ENCODE assay signal across 19 cellular contexts in the genomic region with DNA sequence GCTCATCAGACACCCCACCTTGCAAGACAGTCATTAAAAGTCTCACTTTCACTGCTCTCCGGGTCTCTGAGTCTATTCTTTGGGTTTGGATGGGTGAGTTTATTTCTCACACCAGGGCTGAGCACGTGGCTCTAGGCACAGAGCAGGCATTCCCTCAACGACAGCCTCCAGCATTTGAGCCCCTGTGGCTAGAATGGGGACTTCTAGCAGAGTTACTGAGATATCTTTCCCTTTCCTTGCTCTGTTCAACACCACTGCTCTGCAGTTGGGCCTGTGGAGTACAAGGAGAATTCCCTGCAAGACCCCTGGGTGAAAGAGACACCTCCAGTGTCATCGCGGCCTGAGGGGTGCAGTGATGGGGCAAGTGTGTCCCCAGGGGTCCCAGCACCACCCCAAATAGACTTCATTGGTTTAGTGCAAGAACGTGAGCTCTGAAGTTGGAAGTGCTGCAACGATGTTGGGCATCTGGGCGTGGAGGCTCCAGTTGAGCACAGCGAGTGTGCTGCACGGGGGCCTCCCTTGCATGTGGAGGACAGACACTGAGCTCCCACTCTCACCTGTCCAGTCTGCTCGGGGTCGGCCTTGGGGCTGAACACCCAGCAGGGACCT.
DNase-seq lines count a peak whose midpoint lies in the region; ATAC-seq, FAIRE-seq and TF ChIP-seq lines count a peak whose summit lies in the region.
"Had no signal": no experiment of that assay in that cellular context is flagged by ENCODE, and none has a peak within 500 bp of the region (broad histone marks: within the 10 kb centered on the region; RNA-seq: fewer than 3 reads in every experiment).

No MANE protein-coding gene starts in this region.

- H3K4me3 ChIP-seq in BLaER1 treated with 17β-estradiol and CSF1 and Interleukin-3, amounts not matched to agents 10 nM and 100 nM, result no peak overlapping the region
- H3K4me3 ChIP-seq in Loucy (ENCODE audit: low read length, poor library complexity, severe bottlenecking) (no peak overlapping the region), upper lobe of right lung (no peak overlapping the region)

- TF ChIP-seq CTCF in Loucy (conservative IDR thresholded peaks at IDR 0.05; ENCODE audit: low read length) (no peak), mesothelial cell of epicardium (IDR thresholded peaks at IDR 0.05; ENCODE audit: unreplicated experiment) (no peak), upper lobe of right lung (IDR thresholded peaks at IDR 0.05) (no peak)

- H3K4me1 ChIP-seq in BLaER1 treated with 17β-estradiol and CSF1 and Interleukin-3, amounts not matched to agents 10 nM and 100 nM, result peaks cover 23 to 93% (median 78%) of the 10 kb centered on the region in 10 experiments; a peak in 19 of 20 replicates
- H3K4me1 ChIP-seq in Loucy (ENCODE audit: insufficient read depth, low read length, poor library complexity, severe bottlenecking), result peaks cover 74% of the 10 kb centered on the region
- H3K4me1 ChIP-seq in upper lobe of right lung, result no peaks in the 10 kb centered on the region

- no peaks in the 10 kb centered on the region for H3K36me3 Mint-ChIP-seq in mesothelial cell of epicardium
- H3K36me3 Mint-ChIP-seq: CD4-positive, CD25-positive, alpha-beta regulatory T cell had no signal

- no peak overlapping the region for H3K4me3 Mint-ChIP-seq in mesothelial cell of epicardium
- H3K4me3 Mint-ChIP-seq: CD4-positive, CD25-positive, alpha-beta regulatory T cell had no signal

- H3K4me2 ChIP-seq in BLaER1 treated with 17β-estradiol and CSF1 and Interleukin-3, amounts not matched to agents 10 nM and 100 nM, result peak overlapping the region in 9 of 11 experiments; percentile 4 to 95 (median 78); a peak in 17 of 22 replicates
- H3K4me2 ChIP-seq in Loucy (ENCODE audit: low read depth, low read length, poor library complexity, severe bottlenecking), result no peak overlapping the region

- ATAC-seq in upper lobe of right lung (no peak), HG02798 (IDR thresholded peaks at IDR 0.05; ENCODE audit: poor library complexity, unreplicated experiment) (no peak)

- DNase-seq in mesothelial cell of epicardium (ENCODE audit: low spot score in 2 of 2, unreplicated experiment in 2 of 2) (peak in 1 of 2 experiments; percentile 10), upper lobe of right lung (peak; percentile 58), HUDEP-2 (lab: John Stamatoyannopoulos, UW; ENCODE audit: unreplicated experiment in 76 of 76) (no peak), urothelium cell line (ENCODE audit: low spot score) (no peak)
- DNase-seq: CD4-positive, CD25-positive, alpha-beta regulatory T cell; DMS53; GOT3; KBM-7; MV-4-11; NCI-H1694 treated with DMSO at 0.1 percent for 48 hours; NCI-H2107; NCI-H2227 treated with DMSO at 0.1 percent for 48 hours; NCI-H510A treated with DMSO at 0.1 percent for 48 hours; NCI-H774; Right ventricle myocardium superior had no signal

- H3K27ac Mint-ChIP-seq in mesothelial cell of epicardium, result peak overlapping the region; percentile 16
- H3K27ac Mint-ChIP-seq: CD4-positive, CD25-positive, alpha-beta regulatory T cell had no signal

- H3K27ac ChIP-seq in BLaER1 treated with 17β-estradiol and CSF1 and Interleukin-3, amounts not matched to agents 10 nM and 100 nM, result no peak overlapping the region
- no peak overlapping the region for H3K27ac ChIP-seq in upper lobe of right lung

- peaks cover 55% of the 10 kb centered on the region for H3K4me1 Mint-ChIP-seq in mesothelial cell of epicardium
- H3K4me1 Mint-ChIP-seq: CD4-positive, CD25-positive, alpha-beta regulatory T cell had no signal

- no peak for FAIRE-seq in urothelium cell line (lab: Jason Lieb, UNC)
- FAIRE-seq: GM12891 had no signal

- H3F3A ChIP-seq in Loucy (ENCODE audit: low read depth), result no peaks in the 10 kb centered on the region

- no peaks in the 10 kb centered on the region for H3K9me2 ChIP-seq in Loucy (replicated peaks; ENCODE audit: low read depth, low read length)

- intact Hi-C loops in upper lobe of right lung (cut with DNase I), result no loop called here

- H3K9me3 ChIP-seq in BLaER1 treated with 17β-estradiol and CSF1 and Interleukin-3, amounts not matched to agents 10 nM and 100 nM (replicated peaks in 1 of 11), result no peaks in the 10 kb centered on the region
- H3K9me3 ChIP-seq in Loucy (ENCODE audit: insufficient read depth, low read depth, low read length), result no peaks in the 10 kb centered on the region
- H3K9me3 ChIP-seq in upper lobe of right lung, result no peaks in the 10 kb centered on the region

- H4K20me1 ChIP-seq in BLaER1 treated with 17β-estradiol and CSF1 and Interleukin-3, amounts not matched to agents 10 nM and 100 nM, result peaks cover 0 to 22% (median 0%) of the 10 kb centered on the region in 11 experiments; a peak in 4 of 22 replicates
- no peaks in the 10 kb centered on the region for H4K20me1 ChIP-seq in Loucy (ENCODE audit: insufficient read depth, low read length, poor library complexity, severe bottlenecking)

- no peaks in the 10 kb centered on the region; a peak in 1 of 22 replicates for H3K36me3 ChIP-seq in BLaER1 treated with 17β-estradiol and CSF1 and Interleukin-3, amounts not matched to agents 10 nM and 100 nM
- H3K36me3 ChIP-seq in Loucy (ENCODE audit: insufficient read depth, low read length) (no peaks in the 10 kb centered on the region), upper lobe of right lung (no peaks in the 10 kb centered on the region)

- H3K79me2 ChIP-seq in Loucy (ENCODE audit: insufficient read depth, low read length), result no peaks in the 10 kb centered on the region

- 0 out of 22 replicates have a peak overlapping the region, but pooled peaks of 1 of the 11 experiments have one; percentile 0 for H3K9ac ChIP-seq in BLaER1 treated with 17β-estradiol and CSF1 and Interleukin-3, amounts not matched to agents 10 nM and 100 nM
- peak overlapping the region; percentile 22 for H3K9ac ChIP-seq in Loucy (ENCODE audit: low read depth, low read length, poor library complexity, severe bottlenecking)

- peaks cover 0 to 19% (median 0%) of the 10 kb centered on the region in 11 experiments; a peak in 2 of 22 replicates for H3K27me3 ChIP-seq in BLaER1 treated with 17β-estradiol and CSF1 and Interleukin-3, amounts not matched to agents 10 nM and 100 nM
- H3K27me3 ChIP-seq in Loucy (ENCODE audit: insufficient read depth, low read length, poor library complexity, severe bottlenecking) (no peaks in the 10 kb centered on the region), upper lobe of right lung (no peaks in the 10 kb centered on the region)

- no peak overlapping the region; the same call in 1 of the 2 replicates for H2AFZ ChIP-seq in Loucy (ENCODE audit: low read length)

- no peaks in the 10 kb centered on the region for H3K9me3 Mint-ChIP-seq in mesothelial cell of epicardium

- H3K27me3 Mint-ChIP-seq in mesothelial cell of epicardium (ENCODE audit: low read depth), result no peaks in the 10 kb centered on the region
